ENCODE assay signal across 8 cellular contexts in genomic region chr2:75640621-75641121, GRCh38. TPM values are rescaled to one million over a fixed set of nuclear protein-coding genes. Genes with fewer than 3 reads are reported as not detected.
A peak's percentile ranks its signal among the peaks of the same experiment; 100 is the strongest.
DNase-seq lines count a peak whose midpoint lies in the region; ATAC-seq and TF ChIP-seq lines count a peak whose summit lies in the region.

No MANE protein-coding gene starts in this region.

- H3K27me3 ChIP-seq in right cardiac atrium (ENCODE audit: control insufficient read depth, insufficient read depth) (no peaks in the 10 kb centered on the region), gastrocnemius medialis (no peaks in the 10 kb centered on the region)

- TF ChIP-seq RAD21 in Ishikawa (IDR thresholded peaks at IDR 0.05; ENCODE audit: low read depth), result peak; percentile 87

- no peaks in the 10 kb centered on the region for H3K36me3 ChIP-seq in gastrocnemius medialis

- H3K27ac ChIP-seq in right cardiac atrium (ENCODE audit: low read length), result no peak overlapping the region
- peak overlapping the region; percentile 87 to 92 (median 88) for H3K27ac ChIP-seq in gastrocnemius medialis

- TF ChIP-seq CTCF in GM12864 (IDR thresholded peaks at IDR 0.05; ENCODE audit: low read depth, low read length, missing control alignments) (peak; percentile 100), gastrocnemius medialis (IDR thresholded peaks at IDR 0.05 in 4 of 5, conservative IDR thresholded peaks at IDR 0.05 in 1 of 5) (peak; percentile 96 to 100 (median 99))

- ATAC-seq in GM21717 (IDR thresholded peaks at IDR 0.05; ENCODE audit: unreplicated experiment) (peak; percentile 92), right cardiac atrium (peak; percentile 97 to 98), gastrocnemius medialis (peak; percentile 60 to 79)

- in situ Hi-C loops in gastrocnemius medialis (cut with MboI; ENCODE audit: low sequenced_read_pairs in 4 of 4), result loop anchor here in 2 of 4 donors (5.0 kb wide), 1 partner anchor 37 kb away; no protein-coding TSS in a partner anchor

- no peak overlapping the region for H3K4me3 ChIP-seq in GM12864 (ENCODE audit: low read depth, low read length)
- no peak overlapping the region for H3K4me3 ChIP-seq in right cardiac atrium (ENCODE audit: low read length)
- no peak overlapping the region for H3K4me3 ChIP-seq in gastrocnemius medialis

- H3K4me1 ChIP-seq in right cardiac atrium (ENCODE audit: control insufficient read depth, insufficient read depth, low read length) (no peaks in the 10 kb centered on the region), gastrocnemius medialis (peaks cover 31 to 42% of the 10 kb centered on the region in 2 donors)

- H3K9me3 ChIP-seq in right cardiac atrium (ENCODE audit: control insufficient read depth, low read length) (no peaks in the 10 kb centered on the region), gastrocnemius medialis (no peaks in the 10 kb centered on the region)

- intact Hi-C loops in right cardiac atrium (cut with DNase I), result no loop called here
- intact Hi-C loops in gastrocnemius medialis (cut with DNase I; ENCODE audit: low total_unique reads), result loop anchor here (1.0 to 10.0 kb wide), 3 partner anchors 37 to 806 kb away; partner anchors contain the start of genes GCFC2 and HK2

- no peak for TF ChIP-seq POLR2A in gastrocnemius medialis (IDR thresholded peaks at IDR 0.05)

- no peak for TF ChIP-seq EP300 in Ishikawa (IDR thresholded peaks at IDR 0.05; ENCODE audit: borderline replicate concordance)

- WGBS in right cardiac atrium, result 0% methylated on average over 3 of the region's 3 CpGs

- DNase-seq in GM12864 (ENCODE audit: low read depth) (no peak), SKM-1 (lab: John Stamatoyannopoulos, UW; ENCODE audit: unreplicated experiment) (peak; percentile 13), amniotic epithelial cell (ENCODE audit: low read depth) (peak; percentile 53), right cardiac atrium (peak; percentile 63 to 84 (median 83)), gastrocnemius medialis (peak; percentile 68 to 72), GF-D8 (lab: John Stamatoyannopoulos, UW) (no peak)

TF ChIP-seq in Ishikawa, 13 proteins besides CTCF, POLR2A, EP300 and RAD21:
- TF ChIP-seq, protein P1, sequence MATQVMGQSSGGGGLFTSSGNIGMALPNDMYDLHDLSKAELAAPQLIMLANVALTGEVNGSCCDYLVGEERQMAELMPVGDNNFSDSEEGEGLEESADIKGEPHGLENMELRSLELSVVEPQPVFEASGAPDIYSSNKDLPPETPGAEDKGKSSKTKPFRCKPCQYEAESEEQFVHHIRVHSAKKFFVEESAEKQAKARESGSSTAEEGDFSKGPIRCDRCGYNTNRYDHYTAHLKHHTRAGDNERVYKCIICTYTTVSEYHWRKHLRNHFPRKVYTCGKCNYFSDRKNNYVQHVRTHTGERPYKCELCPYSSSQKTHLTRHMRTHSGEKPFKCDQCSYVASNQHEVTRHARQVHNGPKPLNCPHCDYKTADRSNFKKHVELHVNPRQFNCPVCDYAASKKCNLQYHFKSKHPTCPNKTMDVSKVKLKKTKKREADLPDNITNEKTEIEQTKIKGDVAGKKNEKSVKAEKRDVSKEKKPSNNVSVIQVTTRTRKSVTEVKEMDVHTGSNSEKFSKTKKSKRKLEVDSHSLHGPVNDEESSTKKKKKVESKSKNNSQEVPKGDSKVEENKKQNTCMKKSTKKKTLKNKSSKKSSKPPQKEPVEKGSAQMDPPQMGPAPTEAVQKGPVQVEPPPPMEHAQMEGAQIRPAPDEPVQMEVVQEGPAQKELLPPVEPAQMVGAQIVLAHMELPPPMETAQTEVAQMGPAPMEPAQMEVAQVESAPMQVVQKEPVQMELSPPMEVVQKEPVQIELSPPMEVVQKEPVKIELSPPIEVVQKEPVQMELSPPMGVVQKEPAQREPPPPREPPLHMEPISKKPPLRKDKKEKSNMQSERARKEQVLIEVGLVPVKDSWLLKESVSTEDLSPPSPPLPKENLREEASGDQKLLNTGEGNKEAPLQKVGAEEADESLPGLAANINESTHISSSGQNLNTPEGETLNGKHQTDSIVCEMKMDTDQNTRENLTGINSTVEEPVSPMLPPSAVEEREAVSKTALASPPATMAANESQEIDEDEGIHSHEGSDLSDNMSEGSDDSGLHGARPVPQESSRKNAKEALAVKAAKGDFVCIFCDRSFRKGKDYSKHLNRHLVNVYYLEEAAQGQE (IDR thresholded peaks at IDR 0.05; ENCODE audit: low read depth), result no peak
- TF ChIP-seq YY1 (IDR thresholded peaks at IDR 0.05; ENCODE audit: low read depth) (no peak), ZBTB7A (IDR thresholded peaks at IDR 0.05; ENCODE audit: low read depth) (no peak), TEAD4 (IDR thresholded peaks at IDR 0.05) (no peak), USF1 (IDR thresholded peaks at IDR 0.05) (no peak), MAX (IDR thresholded peaks at IDR 0.05) (peak; percentile 62), NFIC (IDR thresholded peaks at IDR 0.05) (peak; percentile 9; the same call in 1 of the 2 replicates), TCF12 (IDR thresholded peaks at IDR 0.05; ENCODE audit: low read depth) (no peak), FOXM1 (IDR thresholded peaks at IDR 0.05; ENCODE audit: borderline replicate concordance, low read depth) (no peak), CEBPB (IDR thresholded peaks at IDR 0.05) (no peak)

RNA-seq across cellular contexts. Expression of gene MRPL19, which starts 5.9 kb away (rescaled TPM):
- total RNA-seq in right cardiac atrium (10 to 100 TPM; 36.9 to 49.2 (median 43.0) TPM), gastrocnemius medialis (10 to 100 TPM; 25.4 to 95.3 (median 69.8) TPM)
- polyA plus RNA-seq in right cardiac atrium, result 30.4 TPM

Comparison
In these comparisons a context has a peak if more than half of its experiments do, and no peak if none do; other contexts are left out.
1. DNase-seq: peak in SKM-1 (single experiment), amniotic epithelial cell (single experiment), right cardiac atrium (3 of 3) and gastrocnemius medialis (2 of 2); none in GM12864 (single experiment) and GF-D8 (single experiment).
2. Peak in every context shown above with its lines, with median percentiles within 50 percentile points of each other: ATAC-seq.